Comparison of ENCODE assay signal across 10 cellular contexts in the genomic region with DNA sequence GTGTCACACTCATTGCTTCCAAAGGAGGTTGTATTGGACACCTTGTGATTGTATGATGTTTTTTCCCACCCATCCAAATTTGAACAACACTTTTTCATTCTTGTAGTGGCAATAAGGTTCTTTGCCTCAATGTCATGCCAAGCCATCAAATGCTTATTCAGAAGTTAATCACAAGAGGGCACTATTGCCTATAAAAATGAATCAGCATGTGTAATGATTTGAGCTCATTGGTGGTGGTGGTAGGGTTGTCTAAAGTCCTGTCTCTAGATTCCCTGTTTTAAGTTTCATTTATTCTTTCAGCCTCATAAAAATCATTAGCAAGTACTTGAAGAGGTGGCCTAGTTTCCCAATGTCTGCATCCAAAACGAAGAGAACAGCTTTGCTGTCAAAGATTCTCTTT. TPM values are rescaled to one million over a fixed set of nuclear protein-coding genes. Genes with fewer than 3 reads are reported as not detected.
DNase-seq lines count a peak whose midpoint lies in the region; ATAC-seq and TF ChIP-seq lines count a peak whose summit lies in the region.
"Had no signal": no experiment of that assay in that cellular context is flagged by ENCODE, and none has a peak within 500 bp of the region (broad histone marks: within the 10 kb centered on the region; RNA-seq: fewer than 3 reads in every experiment).

No MANE protein-coding gene starts in this region.

- no peaks in the 10 kb centered on the region for H3K4me1 Mint-ChIP-seq in activated CD4-positive, alpha-beta memory T cell treated with anti-CD3 and anti-CD28 coated beads for 36 hours (ENCODE audit: low read depth)

- H3K9me3 ChIP-seq in MG63: no peaks in the 10 kb centered on the region
- H3K9me3 ChIP-seq: neutrophil had no signal

- TF ChIP-seq CTCF in foreskin keratinocyte (conservative IDR thresholded peaks at IDR 0.05): peak; percentile 56

- H3K27ac ChIP-seq in foreskin keratinocyte: no peak overlapping the region
- H3K27ac ChIP-seq: neutrophil had no signal

- H3K36me3 Mint-ChIP-seq in activated CD4-positive, alpha-beta memory T cell treated with anti-CD3 and anti-CD28 coated beads for 36 hours: no peaks in the 10 kb centered on the region

- no peaks in the 10 kb centered on the region for H3K9me3 Mint-ChIP-seq in activated CD4-positive, alpha-beta memory T cell treated with anti-CD3 and anti-CD28 coated beads for 36 hours
- H3K9me3 Mint-ChIP-seq: T-helper 1 cell treated with Interleukin-12 subunit alpha and Interleukin-12 subunit beta and Interleukin-4 antibody, amounts not matched to agents 30 μg/mL and 1 μg/mL, for 36 hours had no signal

- H3K4me1 ChIP-seq in foreskin keratinocyte: no peaks in the 10 kb centered on the region

- no peak overlapping the region for H3K4me3 Mint-ChIP-seq in activated CD4-positive, alpha-beta memory T cell treated with anti-CD3 and anti-CD28 coated beads for 36 hours
- H3K4me3 Mint-ChIP-seq: T-helper 1 cell treated with Interleukin-12 subunit alpha and Interleukin-12 subunit beta and Interleukin-4 antibody, amounts not matched to agents 30 μg/mL and 1 μg/mL, for 36 hours had no signal

- no peaks in the 10 kb centered on the region for H3K36me3 ChIP-seq in MG63
- H3K36me3 ChIP-seq: neutrophil had no signal

- no peak overlapping the region for H3K4me3 ChIP-seq in MG63

- no peaks in the 10 kb centered on the region for H3K27me3 ChIP-seq in foreskin keratinocyte
- no peaks in the 10 kb centered on the region for H3K27me3 ChIP-seq in MG63
- H3K27me3 ChIP-seq: neutrophil had no signal

- POLR2A ChIA-PET in activated CD4-positive, alpha-beta memory T cell treated with anti-CD3 and anti-CD28 coated beads for 36 hours (lab: Charles Lee): no interaction called here

- peak; percentile 44 for ATAC-seq in foreskin keratinocyte

- intact Hi-C loops in activated CD4-positive, alpha-beta memory T cell treated with anti-CD3 and anti-CD28 coated beads for 36 hours (cut with micrococcal nuclease): loop anchor here (5.0 kb wide), 1 partner anchor 688 kb away; no protein-coding TSS in a partner anchor

- DNase-seq in G401 (ENCODE audit: low spot score): peak; percentile 0
- DNase-seq in H4 (ENCODE audit: low spot score): peak; percentile 28
- peak; percentile 2 for DNase-seq in NOMO-1 treated with dmso at 0.1 percent for 144 hours (lab: John Stamatoyannopoulos, UW; ENCODE audit: unreplicated experiment)
- DNase-seq in foreskin keratinocyte: peak in 1 of 2 donors; percentile 15
- no peak for DNase-seq in activated CD4-positive, alpha-beta memory T cell treated with anti-CD3 and anti-CD28 coated beads for 36 hours
- no peak for DNase-seq in mucosa of gallbladder (ENCODE audit: low spot score)
- DNase-seq in MG63: no peak
- no peak for DNase-seq in germinal center (ENCODE audit: low spot score)

- H3K27ac Mint-ChIP-seq in activated CD4-positive, alpha-beta memory T cell treated with anti-CD3 and anti-CD28 coated beads for 36 hours: no peak overlapping the region
- H3K27ac Mint-ChIP-seq: T-helper 1 cell treated with Interleukin-12 subunit alpha and Interleukin-12 subunit beta and Interleukin-4 antibody, amounts not matched to agents 30 μg/mL and 1 μg/mL, for 36 hours had no signal

- H3K27me3 Mint-ChIP-seq in activated CD4-positive, alpha-beta memory T cell treated with anti-CD3 and anti-CD28 coated beads for 36 hours: no peaks in the 10 kb centered on the region

- in situ Hi-C loops in G401 (cut with HindIII; ENCODE audit: low sequenced_read_pairs): no loop called here

- CTCF ChIA-PET in activated CD4-positive, alpha-beta memory T cell treated with anti-CD3 and anti-CD28 coated beads for 36 hours (lab: Charles Lee): no interaction called here

RNA-seq across cellular contexts. Expression of gene IRS4, which starts 37.0 kb away (rescaled TPM):
- not detected in 2 replicates for total RNA-seq in G401 (2014; rRNA removed; shearing (Covaris generic))
- total RNA-seq in H4 (2014; rRNA removed; shearing (Covaris generic)): 0.06 and 0.10 TPM in 2 replicates
- total RNA-seq in foreskin keratinocyte (not detected in 2 replicates), mucosa of gallbladder (not detected)
- polyA plus RNA-seq in foreskin keratinocyte: not detected in 2 replicates
- total RNA-seq in activated CD4-positive, alpha-beta memory T cell treated with anti-CD3 and anti-CD28 coated beads for 36 hours: not detected
- total RNA-seq in MG63 (2014; rRNA removed; shearing (Covaris generic); ENCODE audit: low replicate concordance): not detected in 2 replicates

Comparison
In these comparisons a context has a peak if more than half of its experiments do, and no peak if none do; other contexts are left out.
1. DNase-seq: peak in G401 (single experiment), H4 (single experiment) and NOMO-1 treated with dmso at 0.1 percent for 144 hours (single experiment); none in activated CD4-positive, alpha-beta memory T cell treated with anti-CD3 and anti-CD28 coated beads for 36 hours (single experiment), mucosa of gallbladder (single experiment), MG63 (single experiment) and germinal center (single experiment).